In genomic region chrX:10174051-10174450, GRCh38 we compare ENCODE assay signal across 20 cellular contexts. TPM values are rescaled to one million over a fixed set of nuclear protein-coding genes. Genes with fewer than 3 reads are reported as not detected.
A peak's percentile ranks its signal among the peaks of the same experiment; 100 is the strongest.
DNase-seq lines count a peak whose midpoint lies in the region; FAIRE-seq and TF ChIP-seq lines count a peak whose summit lies in the region.
"Had no signal": no experiment of that assay in that cellular context is flagged by ENCODE, and none has a peak within 500 bp of the region (broad histone marks: within the 10 kb centered on the region; RNA-seq: fewer than 3 reads in every experiment).

No MANE protein-coding gene starts in this region.

- no peak overlapping the region for H4K5ac ChIP-seq in H9 (ENCODE audit: insufficient read length, low read depth, low read length)

- H3K4ac ChIP-seq in H9 (ENCODE audit: low read depth, low read length), result no peak overlapping the region

- H3K23me2 ChIP-seq in H9 (ENCODE audit: insufficient read length, low read depth, low read length, poor library complexity, severe bottlenecking), result no peaks in the 10 kb centered on the region

- H3K4me2 ChIP-seq in H9 (ENCODE audit: insufficient read depth, insufficient read length, low read length) (no peak overlapping the region), keratinocyte (ENCODE audit: control insufficient read depth, extremely low read depth, insufficient read depth, low read depth, low read length) (peak overlapping the region; percentile 53), skeletal muscle satellite cell (ENCODE audit: low read length) (peak overlapping the region; percentile 57)

- intact Hi-C loops in breast epithelium (cut with DNase I; ENCODE audit: low total_unique reads), result no loop called here
- intact Hi-C loops in activated T-helper 2 cell treated with anti-CD3 and anti-CD28 coated beads, Interferon-gamma antibody, Interleukin-2, Interleukin-4, amounts not matched to agents 10 μg/mL and 5 μg/mL and 100 μg/mL, durations not matched to agents 14 hours and 24 hours and 36 hours (cut with micrococcal nuclease), result no loop called here
- intact Hi-C loops in colonic mucosa (cut with DNase I), result no loop called here

- H2BK120ac ChIP-seq in H9 (ENCODE audit: low read depth, low read length, poor library complexity, severe bottlenecking), result no peak overlapping the region

- H3K79me2 ChIP-seq in H9 (ENCODE audit: insufficient read depth, low read length) (no peaks in the 10 kb centered on the region), keratinocyte (ENCODE audit: control insufficient read depth, insufficient read depth, low read length) (no peaks in the 10 kb centered on the region)

- H2BK15ac ChIP-seq in H9 (ENCODE audit: low read depth, low read length), result no peak overlapping the region

- H4K8ac ChIP-seq in H9 (replicated peaks; ENCODE audit: insufficient read length, low read depth, low read length), result no peak overlapping the region

- H3K27me3 Mint-ChIP-seq in H9 (ENCODE audit: low read depth), result peaks cover 2% of the 10 kb centered on the region; the same call in 1 of the 2 replicates
- H3K27me3 Mint-ChIP-seq in activated T-helper 2 cell treated with anti-CD3 and anti-CD28 coated beads, Interferon-gamma antibody, Interleukin-2, Interleukin-4, amounts not matched to agents 10 μg/mL and 5 μg/mL and 100 μg/mL, durations not matched to agents 14 hours and 24 hours and 36 hours (ENCODE audit: low read depth), result peaks cover 5% of the 10 kb centered on the region
- H3K27me3 Mint-ChIP-seq: activated B cell treated with CpG ODN at 0.5 μM for 24 hours, naive B cell, progenitor cell of endocrine pancreas had no signal

- dilution Hi-C loops in keratinocyte (cut with MboI; ENCODE audit: extremely low pct_ligation_motif_present, low sequenced_read_pairs), result no loop called here

- DNase-seq in H9 (no peak), breast epithelium (ENCODE audit: low spot score in 2 of 2) (no peak), keratinocyte (ENCODE audit: low read depth, low spot score) (no peak), suprapubic skin (ENCODE audit: low spot score in 2 of 2) (no peak), colonic mucosa (no peak), NCI-H1105 (lab: John Stamatoyannopoulos, UW) (no peak)
- DNase-seq in activated T-helper 2 cell treated with anti-CD3 and anti-CD28 coated beads, Interferon-gamma antibody, Interleukin-2, Interleukin-4, amounts not matched to agents 10 μg/mL and 5 μg/mL and 100 μg/mL, durations not matched to agents 14 hours and 24 hours and 36 hours (ENCODE audit: low spot score), result no peak
- DNase-seq: activated B cell treated with CpG ODN at 0.5 μM for 24 hours; activated CD8-positive, alpha-beta memory T cell treated with anti-CD3 and anti-CD28 coated beads, Interleukin-2, amount 10 ng/mL, durations not matched to agents 7 days and 5 days; activated gamma-delta T cell; left colon; naive B cell; NCI-H1417 treated with DMSO at 0.1 percent for 48 hours; NCI-H345; NK-92 treated with Interleukin-12 subunit alpha and Interleukin-12 subunit beta, amount 100 ng/mL, for 24 hours; stimulated activated naive CD4-positive, alpha-beta T cell treated with Interleukin-2 at 50 U/mL for 16 hours had no signal

- no peaks in the 10 kb centered on the region for H3K27me3 ChIP-seq in H9 (ENCODE audit: insufficient read depth, low read length)
- peaks cover 0 to 48% of the 10 kb centered on the region in 2 donors for H3K27me3 ChIP-seq in breast epithelium
- H3K27me3 ChIP-seq in keratinocyte (ENCODE audit: control insufficient read depth, extremely low read depth, insufficient read depth, low read length), result no peaks in the 10 kb centered on the region
- no peaks in the 10 kb centered on the region for H3K27me3 ChIP-seq in skeletal muscle satellite cell (ENCODE audit: control insufficient read depth, insufficient read depth, low read length)
- no peaks in the 10 kb centered on the region for H3K27me3 ChIP-seq in suprapubic skin
- no peaks in the 10 kb centered on the region for H3K27me3 ChIP-seq in colonic mucosa

- no peak overlapping the region for H2AK5ac ChIP-seq in H9 (ENCODE audit: insufficient read length, low read length)

- no peak overlapping the region for H2BK12ac ChIP-seq in H9 (ENCODE audit: insufficient read length, low read depth, low read length)

- no peaks in the 10 kb centered on the region for H3K79me1 ChIP-seq in H9 (ENCODE audit: insufficient read depth, low read depth, low read length, poor library complexity, severe bottlenecking)

- no peak overlapping the region for H3K4me3 Mint-ChIP-seq in H9
- no peak overlapping the region for H3K4me3 Mint-ChIP-seq in activated T-helper 2 cell treated with anti-CD3 and anti-CD28 coated beads, Interferon-gamma antibody, Interleukin-2, Interleukin-4, amounts not matched to agents 10 μg/mL and 5 μg/mL and 100 μg/mL, durations not matched to agents 14 hours and 24 hours and 36 hours (ENCODE audit: low read depth)
- H3K4me3 Mint-ChIP-seq: activated B cell treated with CpG ODN at 0.5 μM for 24 hours; activated CD8-positive, alpha-beta memory T cell treated with anti-CD3 and anti-CD28 coated beads, Interleukin-2, amount 10 ng/mL, durations not matched to agents 7 days and 5 days had no signal

- H3K23ac ChIP-seq in H9 (ENCODE audit: insufficient read length, low read depth, low read length), result no peak overlapping the region

- no peak overlapping the region for H2BK5ac ChIP-seq in H9 (ENCODE audit: insufficient read length, low read length)

- H3K9ac ChIP-seq in H9 (ENCODE audit: extremely low read depth, insufficient read length, low read length), result no peak overlapping the region
- no peak overlapping the region for H3K9ac ChIP-seq in keratinocyte (ENCODE audit: control insufficient read depth, extremely low read depth, insufficient read depth, low read length)
- H3K9ac ChIP-seq in skeletal muscle satellite cell (ENCODE audit: low read depth, low read length), result no peak overlapping the region
- no peak overlapping the region for H3K9ac ChIP-seq in colonic mucosa (ENCODE audit: low read depth in 2 of 2, low read length in 2 of 2)

- H3K18ac ChIP-seq in H9 (ENCODE audit: insufficient read length, low read depth, low read length), result peak overlapping the region; percentile 56

- peaks cover 0 to 12% (median 9%) of the 10 kb centered on the region in 3 experiments; a peak in 3 of 7 replicates for H3K36me3 Mint-ChIP-seq in H9 (ENCODE audit: insufficient read depth in 1 of 3, low read depth in 3 of 3)
- H3K36me3 Mint-ChIP-seq in activated T-helper 2 cell treated with anti-CD3 and anti-CD28 coated beads, Interferon-gamma antibody, Interleukin-2, Interleukin-4, amounts not matched to agents 10 μg/mL and 5 μg/mL and 100 μg/mL, durations not matched to agents 14 hours and 24 hours and 36 hours (ENCODE audit: low read depth), result no peaks in the 10 kb centered on the region
- H3K36me3 Mint-ChIP-seq: activated CD8-positive, alpha-beta memory T cell treated with anti-CD3 and anti-CD28 coated beads, Interleukin-2, amount 10 ng/mL, durations not matched to agents 7 days and 5 days; naive B cell had no signal

- H3K4me3 ChIP-seq in breast epithelium, result peak overlapping the region in 1 of 3 donors; percentile 37
- H3K4me3 ChIP-seq in keratinocyte (ENCODE audit: control insufficient read depth in 2 of 3, extremely low read depth in 1 of 3, insufficient read depth in 2 of 3, low read depth in 1 of 3, low read length in 3 of 3), result no peak overlapping the region
- peak overlapping the region; percentile 45 for H3K4me3 ChIP-seq in skeletal muscle satellite cell (ENCODE audit: low read length)
- no peak overlapping the region for H3K4me3 ChIP-seq in suprapubic skin
- H3K4me3 ChIP-seq in colonic mucosa, result no peak overlapping the region

- 0 out of 2 replicates have a peak overlapping the region, but pooled peaks have one; percentile 8 for H3K14ac ChIP-seq in H9 (ENCODE audit: insufficient read depth, low read length)

- H3T11ph ChIP-seq in H9 (ENCODE audit: low read length), result no peak overlapping the region

- WGBS in H9 (ENCODE audit: extremely low coverage, insufficient read length, low lambda C conversion rate), result no CpG with 5 or more reads among the region's 9 CpGs
- 93% methylated on average over 9 of the region's 9 CpGs for WGBS in suprapubic skin

- H3K9me3 ChIP-seq in H9 (ENCODE audit: control insufficient read depth, low read depth, low read length) (no peaks in the 10 kb centered on the region), breast epithelium (no peaks in the 10 kb centered on the region), keratinocyte (ENCODE audit: control insufficient read depth, low read depth, low read length) (no peaks in the 10 kb centered on the region), skeletal muscle satellite cell (replicated peaks; ENCODE audit: low read length) (no peaks in the 10 kb centered on the region), suprapubic skin (no peaks in the 10 kb centered on the region), colonic mucosa (no peaks in the 10 kb centered on the region)

- H3K27ac ChIP-seq in H9 (ENCODE audit: insufficient read length, low read depth, low read length) (no peak overlapping the region), breast epithelium (peak overlapping the region; percentile 40 to 52), keratinocyte (ENCODE audit: control insufficient read depth, insufficient read depth, low read length) (no peak overlapping the region), suprapubic skin (no peak overlapping the region), colonic mucosa (no peak overlapping the region)
- H3K27ac ChIP-seq: HL-60 had no signal

- peak overlapping the region; percentile 31 for H4K91ac ChIP-seq in H9 (ENCODE audit: insufficient read length, low read depth, low read length)

- TF ChIP-seq CTCF in H9 (conservative IDR thresholded peaks at IDR 0.05) (no peak), breast epithelium (IDR thresholded peaks at IDR 0.05) (no peak), keratinocyte (optimal IDR thresholded peaks at IDR 0.05 in 1 of 3, IDR thresholded peaks at IDR 0.05 in 1 of 3, conservative IDR thresholded peaks at IDR 0.05 in 1 of 3; ENCODE audit: extremely low read depth in 1 of 3, insufficient read depth in 2 of 3, low read length in 3 of 3) (no peak), suprapubic skin (IDR thresholded peaks at IDR 0.05) (no peak), colonic mucosa (IDR thresholded peaks at IDR 0.05) (no peak)

- no peak overlapping the region for H2AFZ ChIP-seq in H9 (ENCODE audit: low read length)
- no peak overlapping the region for H2AFZ ChIP-seq in keratinocyte (ENCODE audit: control insufficient read depth, low read length)

- peaks cover 20 to 34% of the 10 kb centered on the region in 2 experiments for H3K4me1 Mint-ChIP-seq in H9
- peaks cover 9% of the 10 kb centered on the region for H3K4me1 Mint-ChIP-seq in activated T-helper 2 cell treated with anti-CD3 and anti-CD28 coated beads, Interferon-gamma antibody, Interleukin-2, Interleukin-4, amounts not matched to agents 10 μg/mL and 5 μg/mL and 100 μg/mL, durations not matched to agents 14 hours and 24 hours and 36 hours (ENCODE audit: low read depth)

- H4K20me1 ChIP-seq in H9 (ENCODE audit: control insufficient read depth, insufficient read depth, insufficient read length), result no peaks in the 10 kb centered on the region
- H4K20me1 ChIP-seq in keratinocyte (ENCODE audit: control insufficient read depth, extremely low read depth, insufficient read depth, low read length), result no peaks in the 10 kb centered on the region

- no peaks in the 10 kb centered on the region for H3K9me1 ChIP-seq in keratinocyte (ENCODE audit: control insufficient read depth, extremely low read depth, insufficient read depth, low read length)

- TF ChIP-seq POLR2A in breast epithelium (IDR thresholded peaks at IDR 0.05) (no peak), suprapubic skin (IDR thresholded peaks at IDR 0.05) (no peak)

- FAIRE-seq in keratinocyte (lab: Jason Lieb, UNC), result no peak

- H3K36me3 ChIP-seq in breast epithelium (no peaks in the 10 kb centered on the region), keratinocyte (ENCODE audit: control insufficient read depth in 2 of 2, extremely low read depth in 1 of 2, insufficient read depth in 2 of 2, low read length in 2 of 2) (no peaks in the 10 kb centered on the region), skeletal muscle satellite cell (ENCODE audit: insufficient read depth, low read length) (no peaks in the 10 kb centered on the region), suprapubic skin (no peaks in the 10 kb centered on the region), colonic mucosa (no peaks in the 10 kb centered on the region)

- no peak for TF ChIP-seq EP300 in suprapubic skin (IDR thresholded peaks at IDR 0.05)

- H3K9me3 Mint-ChIP-seq in H9, result peaks cover 46 to 64% of the 10 kb centered on the region in 2 experiments
- no peaks in the 10 kb centered on the region for H3K9me3 Mint-ChIP-seq in activated T-helper 2 cell treated with anti-CD3 and anti-CD28 coated beads, Interferon-gamma antibody, Interleukin-2, Interleukin-4, amounts not matched to agents 10 μg/mL and 5 μg/mL and 100 μg/mL, durations not matched to agents 14 hours and 24 hours and 36 hours
- H3K9me3 Mint-ChIP-seq: activated B cell treated with CpG ODN at 0.5 μM for 24 hours, naive B cell had no signal

- peak overlapping the region; percentile 26 to 98 (median 94); a peak in 4 of 7 replicates for H3K27ac Mint-ChIP-seq in H9
- H3K27ac Mint-ChIP-seq in activated T-helper 2 cell treated with anti-CD3 and anti-CD28 coated beads, Interferon-gamma antibody, Interleukin-2, Interleukin-4, amounts not matched to agents 10 μg/mL and 5 μg/mL and 100 μg/mL, durations not matched to agents 14 hours and 24 hours and 36 hours, result no peak overlapping the region
- H3K27ac Mint-ChIP-seq: activated B cell treated with CpG ODN at 0.5 μM for 24 hours; activated CD8-positive, alpha-beta memory T cell treated with anti-CD3 and anti-CD28 coated beads, Interleukin-2, amount 10 ng/mL, durations not matched to agents 7 days and 5 days had no signal

- no peak overlapping the region for H2BK20ac ChIP-seq in H9 (ENCODE audit: low read depth, low read length, poor library complexity, severe bottlenecking)

- H3K56ac ChIP-seq in H9 (ENCODE audit: insufficient read length, low read depth, low read length), result no peak overlapping the region

- H3K4me1 ChIP-seq in H9 (ENCODE audit: insufficient read depth, low read length) (no peaks in the 10 kb centered on the region), breast epithelium (peaks cover 0 to 4% of the 10 kb centered on the region in 2 donors), keratinocyte (ENCODE audit: control insufficient read depth, extremely low read depth, insufficient read depth, low read length) (peaks cover 11% of the 10 kb centered on the region), skeletal muscle satellite cell (ENCODE audit: control insufficient read depth, insufficient read depth, low read length) (peaks cover 24% of the 10 kb centered on the region), suprapubic skin (peaks cover 21% of the 10 kb centered on the region), colonic mucosa (no peaks in the 10 kb centered on the region)

RNA-seq across cellular contexts. Expression of gene CLCN4, which starts 17.3 kb away (rescaled TPM):
- total RNA-seq in H9 (2021) (4.7 and 6.9 TPM in 2 replicates), breast epithelium (1 to 10 TPM; 2.9 to 4.7 (median 3.7) TPM), suprapubic skin (1 to 10 TPM in 3 of 4 donors, under 1 TPM in 1; 0.48 to 3.1 (median 2.5) TPM), colonic mucosa (1 to 10 TPM in 1 of 2 donors, under 1 TPM in 1; 0.62 to 1.2 TPM)
- polyA plus RNA-seq in keratinocyte, result 0.24 to 0.64 TPM (median 0.31 TPM) in 3 replicates
- not detected for polyA plus RNA-seq in keratinocyte (2011; ENCODE audit: low read depth)
- 0.05 and 0.06 TPM in 2 replicates for polyA plus RNA-seq in keratinocyte (2011; cell fraction: cytosol; rRNA removed)
- polyA plus RNA-seq in keratinocyte (2011; cell fraction: nucleus; rRNA removed), result 0.08 and 0.39 TPM in 2 replicates
- 0.08 TPM in 2 replicates for polyA plus RNA-seq in keratinocyte (2012; ENCODE audit: low replicate concordance)
- polyA minus RNA-seq in keratinocyte, result 0.69 to 1.4 TPM (median 0.80 TPM) in 3 replicates
- not detected for polyA minus RNA-seq in keratinocyte (2011; cell fraction: cytosol; rRNA and poly(A)+ RNA removed)
- polyA minus RNA-seq in keratinocyte (2011; cell fraction: nucleus; rRNA and poly(A)+ RNA removed), result 0.39 and 0.63 TPM in 2 replicates
- total RNA-seq in skeletal muscle satellite cell (2012; rRNA removed), result 2.8 and 3.5 TPM in 2 replicates
- total RNA-seq in activated T-helper 2 cell treated with anti-CD3 and anti-CD28 coated beads, Interferon-gamma antibody, Interleukin-2, Interleukin-4, amounts not matched to agents 10 μg/mL and 5 μg/mL and 100 μg/mL, durations not matched to agents 14 hours and 24 hours and 36 hours, result 0.14 and 0.16 TPM in 2 replicates
- total RNA-seq: T-helper 1 cell treated with Interleukin-12 subunit alpha and Interleukin-12 subunit beta and Interleukin-4 antibody, amounts not matched to agents 30 ng/mL and 1 ng/mL, for 36 hours had no signal

Comparison
In these comparisons a context has a peak if more than half of its experiments do, and no peak if none do; other contexts are left out.
1. H3K27ac ChIP-seq: peak in breast epithelium (2 of 2); none in H9 (single experiment), keratinocyte (single experiment), suprapubic skin (single experiment) and colonic mucosa (single experiment).